Comparison of ENCODE assay signal across 9 cellular contexts in the genomic region with DNA sequence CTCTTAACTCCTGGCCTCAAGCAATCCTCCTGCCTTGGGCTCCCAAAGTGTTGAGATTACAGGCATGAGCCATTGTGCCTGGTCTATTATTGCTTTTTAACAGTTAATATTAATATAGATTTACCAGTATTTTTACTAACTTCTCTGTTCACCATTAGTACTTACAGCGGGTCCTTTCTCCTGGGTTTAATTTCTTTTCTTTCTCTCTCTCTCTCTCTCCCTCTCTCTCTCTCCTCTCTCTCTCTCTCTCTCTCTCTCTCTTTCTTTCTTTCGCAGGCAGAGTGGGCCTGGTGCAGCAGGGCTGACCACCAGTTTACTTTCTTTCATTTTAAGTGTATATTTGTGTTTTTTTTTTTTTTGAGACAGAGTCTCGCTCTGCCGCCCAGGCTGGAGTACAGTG.
"Had no signal": no experiment of that assay in that cellular context is flagged by ENCODE, and none has a peak within 500 bp of the region (broad histone marks: within the 10 kb centered on the region; RNA-seq: fewer than 3 reads in every experiment).

No MANE protein-coding gene starts in this region.

- H3K36me3 ChIP-seq: HAP-1 had no signal

- H3K9me3 Mint-ChIP-seq: GM23338, H9, HFFc6 had no signal

- H3K27ac ChIP-seq: GM23248 had no signal

- H3K4me3 ChIP-seq: GM23248, GM23338, HAP-1 had no signal

- DNase-seq: GM23248, GOT3, H7, H9, HCEC 1CT, HFFc6 had no signal

- H3K9me3 ChIP-seq: HAP-1 had no signal

- H3K27ac Mint-ChIP-seq: GM23338, H9, HFFc6 had no signal

- H3K4me3 Mint-ChIP-seq: GM23338, H9, HFFc6 had no signal

- ATAC-seq: GM23338, HCT116 had no signal
